In genomic region chr17:41647940-41648410, GRCh38 we compare ENCODE assay signal across 9 cellular contexts. TPM values are rescaled to one million over a fixed set of nuclear protein-coding genes. Genes with fewer than 3 reads are reported as not detected.
DNase-seq lines count a peak whose midpoint lies in the region; ATAC-seq and TF ChIP-seq lines count a peak whose summit lies in the region.
"Had no signal": no experiment of that assay in that cellular context is flagged by ENCODE, and none has a peak within 500 bp of the region (broad histone marks: within the 10 kb centered on the region; RNA-seq: fewer than 3 reads in every experiment).

No MANE protein-coding gene starts in this region.

- H3K27me3 Mint-ChIP-seq in activated T-helper 2 cell treated with anti-CD3 and anti-CD28 coated beads, Interferon-gamma antibody, Interleukin-2, Interleukin-4, amounts not matched to agents 10 μg/mL and 5 μg/mL and 100 μg/mL, durations not matched to agents 14 hours and 24 hours and 36 hours (ENCODE audit: low read depth) = peaks cover 4% of the 10 kb centered on the region
- H3K27me3 Mint-ChIP-seq in natural killer cell (ENCODE audit: low read depth in 2 of 2) = peaks cover 0 to 4% of the 10 kb centered on the region in 2 donors
- peaks cover 0 to 5% of the 10 kb centered on the region in 2 donors for H3K27me3 Mint-ChIP-seq in stimulated activated naive B cell treated with anti-CD40 and anti-IgM and Interleukin-4, amounts not matched to agents 10 μg/mL and 1 μg/mL and 100 μg/mL, for 72 hours

- peak; percentile 87 for TF ChIP-seq CTCF in fibroblast of the aortic adventitia (IDR thresholded peaks at IDR 0.05; ENCODE audit: insufficient read depth, low read length)
- peak; percentile 78 for TF ChIP-seq CTCF in natural killer cell (IDR thresholded peaks at IDR 0.05)

- H3K4me3 Mint-ChIP-seq in activated T-helper 2 cell treated with anti-CD3 and anti-CD28 coated beads, Interferon-gamma antibody, Interleukin-2, Interleukin-4, amounts not matched to agents 10 μg/mL and 5 μg/mL and 100 μg/mL, durations not matched to agents 14 hours and 24 hours and 36 hours (ENCODE audit: low read depth) = peak overlapping the region; percentile 1
- peak overlapping the region; percentile 73 for H3K4me3 Mint-ChIP-seq in natural killer cell
- peak overlapping the region; percentile 77 to 80 for H3K4me3 Mint-ChIP-seq in stimulated activated naive B cell treated with anti-CD40 and anti-IgM and Interleukin-4, amounts not matched to agents 10 μg/mL and 1 μg/mL and 100 μg/mL, for 72 hours

- DNase-seq in ELR (ENCODE audit: low read depth) (peak; percentile 79), RPMI8226 (peak; percentile 89), fibroblast of the aortic adventitia (ENCODE audit: low read depth) (peak; percentile 64), natural killer cell (peak; percentile 87)
- peak; percentile 53 for DNase-seq in Jurkat, Clone E6-1 (ENCODE audit: low read depth, low spot score)
- peak; percentile 76 for DNase-seq in activated T-helper 2 cell treated with anti-CD3 and anti-CD28 coated beads, Interferon-gamma antibody, Interleukin-2, Interleukin-4, amounts not matched to agents 10 μg/mL and 5 μg/mL and 100 μg/mL, durations not matched to agents 14 hours and 24 hours and 36 hours (ENCODE audit: low spot score)
- peak; percentile 79 for DNase-seq in stimulated activated naive B cell treated with anti-CD40 and anti-IgM and Interleukin-4, amounts not matched to agents 10 μg/mL and 1 μg/mL and 100 μg/mL, for 72 hours

- H3K4me1 Mint-ChIP-seq in activated T-helper 2 cell treated with anti-CD3 and anti-CD28 coated beads, Interferon-gamma antibody, Interleukin-2, Interleukin-4, amounts not matched to agents 10 μg/mL and 5 μg/mL and 100 μg/mL, durations not matched to agents 14 hours and 24 hours and 36 hours (ENCODE audit: low read depth) = peaks cover 7% of the 10 kb centered on the region
- peaks cover 9 to 10% of the 10 kb centered on the region in 2 donors for H3K4me1 Mint-ChIP-seq in natural killer cell
- H3K4me1 Mint-ChIP-seq in stimulated activated naive B cell treated with anti-CD40 and anti-IgM and Interleukin-4, amounts not matched to agents 10 μg/mL and 1 μg/mL and 100 μg/mL, for 72 hours = peaks cover 10 to 11% of the 10 kb centered on the region in 2 donors

- H3K36me3 Mint-ChIP-seq in activated T-helper 2 cell treated with anti-CD3 and anti-CD28 coated beads, Interferon-gamma antibody, Interleukin-2, Interleukin-4, amounts not matched to agents 10 μg/mL and 5 μg/mL and 100 μg/mL, durations not matched to agents 14 hours and 24 hours and 36 hours (ENCODE audit: low read depth) = no peaks in the 10 kb centered on the region
- no peaks in the 10 kb centered on the region for H3K36me3 Mint-ChIP-seq in natural killer cell
- no peaks in the 10 kb centered on the region for H3K36me3 Mint-ChIP-seq in stimulated activated naive B cell treated with anti-CD40 and anti-IgM and Interleukin-4, amounts not matched to agents 10 μg/mL and 1 μg/mL and 100 μg/mL, for 72 hours

- peak overlapping the region; percentile 45 for H3K4me3 ChIP-seq in Jurkat, Clone E6-1 (ENCODE audit: low read length)
- peak overlapping the region; percentile 25 for H3K4me3 ChIP-seq in fibroblast of the aortic adventitia (ENCODE audit: low read depth, low read length)

- peak; percentile 80 to 81 (median 80) for ATAC-seq in natural killer cell
- ATAC-seq in stimulated activated naive B cell treated with anti-CD40 and anti-IgM and Interleukin-4, amounts not matched to agents 10 μg/mL and 1 μg/mL and 100 μg/mL, for 72 hours (replicated peaks) = peak; percentile 77 to 79
- no peak for ATAC-seq in GM21367 (IDR thresholded peaks at IDR 0.05; ENCODE audit: unreplicated experiment)

- intact Hi-C loops in activated T-helper 2 cell treated with anti-CD3 and anti-CD28 coated beads, Interferon-gamma antibody, Interleukin-2, Interleukin-4, amounts not matched to agents 10 μg/mL and 5 μg/mL and 100 μg/mL, durations not matched to agents 14 hours and 24 hours and 36 hours (cut with micrococcal nuclease) = loop anchor here (1.0 to 5.0 kb wide), 4 partner anchors 14 to 741 kb away; no protein-coding TSS in a partner anchor
- intact Hi-C loops in natural killer cell (cut with micrococcal nuclease) = loop anchor here (1.0 kb wide), 5 partner anchors 14 to 845 kb away; no protein-coding TSS in a partner anchor

- H3K9me3 Mint-ChIP-seq in activated T-helper 2 cell treated with anti-CD3 and anti-CD28 coated beads, Interferon-gamma antibody, Interleukin-2, Interleukin-4, amounts not matched to agents 10 μg/mL and 5 μg/mL and 100 μg/mL, durations not matched to agents 14 hours and 24 hours and 36 hours = no peaks in the 10 kb centered on the region
- no peaks in the 10 kb centered on the region for H3K9me3 Mint-ChIP-seq in natural killer cell
- no peaks in the 10 kb centered on the region for H3K9me3 Mint-ChIP-seq in stimulated activated naive B cell treated with anti-CD40 and anti-IgM and Interleukin-4, amounts not matched to agents 10 μg/mL and 1 μg/mL and 100 μg/mL, for 72 hours

- no peak overlapping the region for H3K27ac Mint-ChIP-seq in activated T-helper 2 cell treated with anti-CD3 and anti-CD28 coated beads, Interferon-gamma antibody, Interleukin-2, Interleukin-4, amounts not matched to agents 10 μg/mL and 5 μg/mL and 100 μg/mL, durations not matched to agents 14 hours and 24 hours and 36 hours
- peak overlapping the region in 1 of 2 donors; percentile 41 for H3K27ac Mint-ChIP-seq in natural killer cell
- H3K27ac Mint-ChIP-seq in stimulated activated naive B cell treated with anti-CD40 and anti-IgM and Interleukin-4, amounts not matched to agents 10 μg/mL and 1 μg/mL and 100 μg/mL, for 72 hours = no peak overlapping the region

RNA-seq across cellular contexts. Expression of gene KRT17, which starts 23.6 kb away (rescaled TPM):
- polyA plus RNA-seq in Jurkat, Clone E6-1 (2012; ENCODE audit: insufficient read depth, insufficient read length) = not detected
- not detected in 2 replicates for total RNA-seq in activated T-helper 2 cell treated with anti-CD3 and anti-CD28 coated beads, Interferon-gamma antibody, Interleukin-2, Interleukin-4, amounts not matched to agents 10 μg/mL and 5 μg/mL and 100 μg/mL, durations not matched to agents 14 hours and 24 hours and 36 hours
- 0.57 TPM in 1 of 2 replicates, not detected in the other for total RNA-seq in fibroblast of the aortic adventitia (ENCODE audit: low replicate concordance)
- not detected for total RNA-seq in natural killer cell
- total RNA-seq: subcutaneous adipose tissue had no signal

RNA-seq across cellular contexts. Expression of gene KRT16, which starts 35.4 kb away (rescaled TPM):
- not detected for polyA plus RNA-seq in Jurkat, Clone E6-1 (2012; ENCODE audit: insufficient read depth, insufficient read length)
- not detected in 2 replicates for total RNA-seq in activated T-helper 2 cell treated with anti-CD3 and anti-CD28 coated beads, Interferon-gamma antibody, Interleukin-2, Interleukin-4, amounts not matched to agents 10 μg/mL and 5 μg/mL and 100 μg/mL, durations not matched to agents 14 hours and 24 hours and 36 hours
- total RNA-seq in fibroblast of the aortic adventitia (ENCODE audit: low replicate concordance) = 0.98 and 2.0 TPM in 2 replicates
- not detected for total RNA-seq in natural killer cell

RNA-seq across cellular contexts. Expression of gene EIF1, which starts 40.7 kb away (rescaled TPM):
- 676 TPM for polyA plus RNA-seq in Jurkat, Clone E6-1 (2012; ENCODE audit: insufficient read depth, insufficient read length)
- 779 and 785 TPM in 2 replicates for total RNA-seq in activated T-helper 2 cell treated with anti-CD3 and anti-CD28 coated beads, Interferon-gamma antibody, Interleukin-2, Interleukin-4, amounts not matched to agents 10 μg/mL and 5 μg/mL and 100 μg/mL, durations not matched to agents 14 hours and 24 hours and 36 hours
- 99.7 and 102 TPM in 2 replicates for total RNA-seq in fibroblast of the aortic adventitia (ENCODE audit: low replicate concordance)
- total RNA-seq in natural killer cell = 1,000 to 10,000 TPM; 2,034 to 2,368 (median 2,279) TPM

Comparison
In these comparisons a context has a peak if more than half of its experiments do, and no peak if none do; other contexts are left out.
1. H3K4me3 Mint-ChIP-seq: peak in every context shown above with its lines; median percentile 78 in stimulated activated naive B cell treated with anti-CD40 and anti-IgM and Interleukin-4, amounts not matched to agents 10 μg/mL and 1 μg/mL and 100 μg/mL, for 72 hours; 73 in natural killer cell; 1 in activated T-helper 2 cell treated with anti-CD3 and anti-CD28 coated beads, Interferon-gamma antibody, Interleukin-2, Interleukin-4, amounts not matched to agents 10 μg/mL and 5 μg/mL and 100 μg/mL, durations not matched to agents 14 hours and 24 hours and 36 hours.